1 cellular context compared by ENCODE assay signal in the genomic region with DNA sequence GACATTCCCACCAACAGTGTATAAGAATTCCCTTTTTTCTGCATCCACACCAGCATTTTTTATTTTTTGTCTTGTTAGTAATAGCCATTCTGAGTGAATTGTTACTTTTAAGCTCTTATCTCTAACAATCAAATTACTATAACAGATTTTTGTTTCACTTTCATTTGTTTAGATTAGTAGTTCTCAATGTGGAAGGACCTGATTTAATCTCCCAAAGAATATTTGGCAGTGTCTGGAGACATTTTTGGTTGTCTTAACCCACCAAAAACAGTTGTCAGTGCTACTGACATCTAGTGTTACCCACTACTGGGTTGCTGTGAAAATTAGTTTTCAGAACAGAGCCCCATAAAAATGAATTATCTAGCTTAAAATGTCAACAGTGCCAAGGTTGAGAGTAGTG.
A peak's percentile ranks its signal among the peaks of the same experiment; 100 is the strongest.
TF ChIP-seq lines count a peak whose summit lies in the region.

No MANE protein-coding gene starts in this region.

TF ChIP-seq in HEK293, 187 proteins besides CTCF, POLR2A, EP300 and RAD21 (continued from another document):
- TF ChIP-seq ZNF280C (tag by site-specific recombination; IDR thresholded peaks at IDR 0.05) (no peak), ZNF391 (tag by site-specific recombination; IDR thresholded peaks at IDR 0.05; ENCODE audit: borderline replicate concordance, low read depth) (no peak), PRDM6 (tag by site-specific recombination; IDR thresholded peaks at IDR 0.05) (peak; percentile 58), OSR2 (tag by site-specific recombination; IDR thresholded peaks at IDR 0.05) (peak; percentile 30; the same call in 1 of the 2 replicates), ZNF37A (tag by site-specific recombination; IDR thresholded peaks at IDR 0.05) (no peak)
